ENCODE assay signal across 2 cellular contexts in the genomic region with DNA sequence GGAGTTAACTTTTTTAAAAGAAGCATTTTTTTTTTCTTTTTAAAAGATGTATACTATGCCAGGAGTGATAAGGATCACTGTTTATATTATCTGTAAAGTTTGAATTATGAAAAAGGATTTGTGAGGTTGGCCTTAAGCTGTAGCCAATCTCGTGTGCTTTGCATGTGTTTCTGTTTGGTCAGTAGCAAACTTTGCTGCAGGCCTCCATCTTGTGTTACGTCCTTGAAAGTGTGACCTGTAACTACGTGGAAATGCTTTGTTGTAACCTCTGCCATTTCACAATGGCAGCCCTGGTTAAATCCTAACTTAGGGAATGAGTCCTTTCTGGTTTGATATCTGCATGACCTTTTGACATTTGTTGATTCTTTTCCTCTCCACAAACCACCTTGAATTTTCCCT.
TF ChIP-seq lines count a peak whose summit lies in the region.

No MANE protein-coding gene starts in this region.

TF ChIP-seq in liver, 16 proteins besides CTCF, POLR2A, EP300 and RAD21 (continued from another document):
- TF ChIP-seq HNF4A (conservative IDR thresholded peaks at IDR 0.05) (no peak), EGR1 (IDR thresholded peaks at IDR 0.05; ENCODE audit: low read depth in 2 of 2) (no peak), YY1 (IDR thresholded peaks at IDR 0.05) (peak; percentile 29), SP1 (IDR thresholded peaks at IDR 0.05) (no peak)

TF ChIP-seq in HepG2, 621 proteins besides CTCF, POLR2A, EP300 and RAD21:
- TF ChIP-seq ZSCAN29 (CRISPR knock-in tag; conservative IDR thresholded peaks at IDR 0.05) (no peak), ZNF280D (CRISPR knock-in tag; IDR thresholded peaks at IDR 0.05) (no peak), ZKSCAN8 (CRISPR knock-in tag; IDR thresholded peaks at IDR 0.05; ENCODE audit: borderline replicate concordance) (no peak), SMAD9 (CRISPR knock-in tag; IDR thresholded peaks at IDR 0.05) (no peak), ZNF800 (CRISPR knock-in tag; IDR thresholded peaks at IDR 0.05) (no peak), ZNF143 (CRISPR knock-in tag; IDR thresholded peaks at IDR 0.05) (no peak), ZNF556 (CRISPR knock-in tag; IDR thresholded peaks at IDR 0.05; ENCODE audit: borderline replicate concordance) (no peak), MAZ (IDR thresholded peaks at IDR 0.05; ENCODE audit: borderline replicate concordance, low read depth, low read length) (no peak), MAZ (CRISPR knock-in tag; IDR thresholded peaks at IDR 0.05; ENCODE audit: low read depth) (no peak), MED1 (CRISPR knock-in tag; IDR thresholded peaks at IDR 0.05) (no peak), REST (IDR thresholded peaks at IDR 0.05; ENCODE audit: borderline replicate concordance in 1 of 2, low read depth in 1 of 2, low read length in 2 of 2) (no peak)
- TF ChIP-seq, protein P1, sequence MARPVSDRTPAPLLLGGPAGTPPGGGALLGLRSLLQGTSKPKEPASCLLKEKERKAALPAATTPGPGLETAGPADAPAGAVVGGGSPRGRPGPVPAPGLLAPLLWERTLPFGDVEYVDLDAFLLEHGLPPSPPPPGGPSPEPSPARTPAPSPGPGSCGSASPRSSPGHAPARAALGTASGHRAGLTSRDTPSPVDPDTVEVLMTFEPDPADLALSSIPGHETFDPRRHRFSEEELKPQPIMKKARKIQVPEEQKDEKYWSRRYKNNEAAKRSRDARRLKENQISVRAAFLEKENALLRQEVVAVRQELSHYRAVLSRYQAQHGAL (CRISPR knock-in tag; IDR thresholded peaks at IDR 0.05; ENCODE audit: not compliant biosample characterization): no peak
TF ChIP-seq in HepG2: peak in this region for 0.
